In genomic region chr16:84072014-84072413, GRCh38 we compare ENCODE assay signal across 26 cellular contexts. TPM values are rescaled to one million over a fixed set of nuclear protein-coding genes. Genes with fewer than 3 reads are reported as not detected.
A peak's percentile ranks its signal among the peaks of the same experiment; 100 is the strongest.
DNase-seq lines count a peak whose midpoint lies in the region; FAIRE-seq and TF ChIP-seq lines count a peak whose summit lies in the region.
"Had no signal": no experiment of that assay in that cellular context is flagged by ENCODE, and none has a peak within 500 bp of the region (broad histone marks: within the 10 kb centered on the region; RNA-seq: fewer than 3 reads in every experiment).

No MANE protein-coding gene starts in this region.

- H3K4me1 Mint-ChIP-seq in HFFc6 (ENCODE audit: low read depth) = peaks cover 6% of the 10 kb centered on the region; the same call in 1 of the 2 replicates
- H3K4me1 Mint-ChIP-seq in dendritic cell treated with granulocyte-macrophage colony-stimulating factor and Interleukin-4, amounts not matched to agents 40 ng/mL and 50 ng/mL, for 4 days (ENCODE audit: low read depth) = peaks cover 46% of the 10 kb centered on the region

- H3K27ac ChIP-seq in RWPE1 = peak overlapping the region; percentile 64
- no peak overlapping the region for H3K27ac ChIP-seq in WERI-Rb-1
- H3K27ac ChIP-seq: coronary artery, epithelial cell of prostate, upper lobe of left lung had no signal

- H3K9me3 Mint-ChIP-seq in HFFc6 = no peaks in the 10 kb centered on the region
- no peaks in the 10 kb centered on the region for H3K9me3 Mint-ChIP-seq in dendritic cell treated with granulocyte-macrophage colony-stimulating factor and Interleukin-4, amounts not matched to agents 40 ng/mL and 50 ng/mL, for 4 days
- H3K9me3 Mint-ChIP-seq: activated CD4-positive, alpha-beta memory T cell treated with anti-CD3 and anti-CD28 coated beads for 36 hours; naive thymus-derived CD8-positive, alpha-beta T cell had no signal

- peaks cover 2% of the 10 kb centered on the region for H3K27me3 Mint-ChIP-seq in HFFc6 (ENCODE audit: insufficient read depth)
- H3K27me3 Mint-ChIP-seq in dendritic cell treated with granulocyte-macrophage colony-stimulating factor and Interleukin-4, amounts not matched to agents 40 ng/mL and 50 ng/mL, for 4 days = no peaks in the 10 kb centered on the region
- H3K27me3 Mint-ChIP-seq: activated CD4-positive, alpha-beta memory T cell treated with anti-CD3 and anti-CD28 coated beads for 36 hours; naive thymus-derived CD8-positive, alpha-beta T cell had no signal

- FAIRE-seq in RCC 7860 (lab: Jason Lieb, UNC) = no peak
- FAIRE-seq: K562 had no signal

- POLR2A ChIA-PET in RWPE1 (lab: Yijun Ruan, JAX; ENCODE audit: low non-redundant PET) = no interaction called here

- H3K4me3 ChIP-seq in WERI-Rb-1 (ENCODE audit: low read depth, low read length) = no peak overlapping the region
- H3K4me3 ChIP-seq: coronary artery, K562, lung, upper lobe of left lung had no signal

- H3K36me3 ChIP-seq in WERI-Rb-1 = peaks cover 10% of the 10 kb centered on the region

- CTCF ChIA-PET in RWPE1 (lab: Yijun Ruan, JAX) = interaction anchor here (0.6 kb wide), 1 partner anchor 64 kb away, joined by 3 read pairs; no protein-coding TSS in a partner anchor

- no peak overlapping the region for H3K4me3 Mint-ChIP-seq in HFFc6
- no peak overlapping the region for H3K4me3 Mint-ChIP-seq in dendritic cell treated with granulocyte-macrophage colony-stimulating factor and Interleukin-4, amounts not matched to agents 40 ng/mL and 50 ng/mL, for 4 days
- H3K4me3 Mint-ChIP-seq: activated CD4-positive, alpha-beta memory T cell treated with anti-CD3 and anti-CD28 coated beads for 36 hours; naive thymus-derived CD8-positive, alpha-beta T cell had no signal

- peaks cover 19% of the 10 kb centered on the region for H3K36me3 Mint-ChIP-seq in HFFc6 (ENCODE audit: low read depth)
- H3K36me3 Mint-ChIP-seq in dendritic cell treated with granulocyte-macrophage colony-stimulating factor and Interleukin-4, amounts not matched to agents 40 ng/mL and 50 ng/mL, for 4 days (ENCODE audit: low read depth) = peaks cover 94% of the 10 kb centered on the region

- no peak for TF ChIP-seq CTCF in HFFc6 (IDR thresholded peaks at IDR 0.05)
- TF ChIP-seq CTCF in RWPE1 (conservative IDR thresholded peaks at IDR 0.05; ENCODE audit: low read depth) = no peak
- no peak for TF ChIP-seq CTCF in WERI-Rb-1 (IDR thresholded peaks at IDR 0.05; ENCODE audit: low read depth, low read length)

- no peaks in the 10 kb centered on the region for H3K27me3 ChIP-seq in WERI-Rb-1 (ENCODE audit: insufficient read depth, low read depth, severe bottlenecking)
- H3K27me3 ChIP-seq: upper lobe of left lung had no signal

- intact Hi-C loops in dendritic cell treated with granulocyte-macrophage colony-stimulating factor and Interleukin-4, amounts not matched to agents 40 ng/mL and 50 ng/mL, for 4 days (cut with micrococcal nuclease) = no loop called here

- H3K27ac Mint-ChIP-seq in HFFc6 = no peak overlapping the region
- H3K27ac Mint-ChIP-seq in dendritic cell treated with granulocyte-macrophage colony-stimulating factor and Interleukin-4, amounts not matched to agents 40 ng/mL and 50 ng/mL, for 4 days = peak overlapping the region; percentile 90
- H3K27ac Mint-ChIP-seq: activated CD4-positive, alpha-beta memory T cell treated with anti-CD3 and anti-CD28 coated beads for 36 hours had no signal

- peak; percentile 15 for DNase-seq in HFFc6
- peak; percentile 55 for DNase-seq in RWPE1 (ENCODE audit: low spot score)
- peak; percentile 80 for DNase-seq in myocyte (ENCODE audit: low read depth)
- DNase-seq in RCC 7860 (ENCODE audit: low spot score) = no peak
- no peak for DNase-seq in NCI-H2196 (lab: John Stamatoyannopoulos, UW; ENCODE audit: unreplicated experiment)
- DNase-seq in T1000 (lab: John Stamatoyannopoulos, UW) = no peak
- no peak for DNase-seq in WERI-Rb-1
- DNase-seq: activated CD4-positive, alpha-beta memory T cell treated with anti-CD3 and anti-CD28 coated beads for 36 hours; activated gamma-delta T cell treated with Interleukin-2 at 50 U/mL for 16 hours; activated T-cell treated with anti-CD3 and anti-CD28 coated beads for 4 hours; DND-41; glutamatergic neuron; MV-4-11; naive thymus-derived CD8-positive, alpha-beta T cell; NCI-H2029; NCI-H524; SIG-M5; stimulated activated CD4-positive, alpha-beta T cell treated with anti-CD3 and anti-CD28 coated beads, Interleukin-4, amount 100 ng/mL, for 24 hours; upper lobe of left lung had no signal

- no peaks in the 10 kb centered on the region for H3K9me3 ChIP-seq in WERI-Rb-1 (ENCODE audit: severe bottlenecking)
- H3K9me3 ChIP-seq: upper lobe of left lung had no signal

RNA-seq across cellular contexts. Expression of gene SLC38A8, which starts 29.4 kb away (rescaled TPM):
- total RNA-seq in HFFc6 (2021; fragmentation: NEBNext Ultra II Directional; extraction: Animal tissue kit (Norgen Biotek cat#: 25700)) = not detected
- not detected in 2 replicates for total RNA-seq in myocyte
- 0.20 TPM for polyA plus RNA-seq in myocyte (2012)
- total RNA-seq: activated CD4-positive, alpha-beta memory T cell treated with anti-CD3 and anti-CD28 coated beads for 36 hours; K562; lung; naive thymus-derived CD8-positive, alpha-beta T cell; posterior vena cava; T-helper 1 cell treated with Interleukin-12 subunit alpha and Interleukin-12 subunit beta and Interleukin-4 antibody, amounts not matched to agents 30 ng/mL and 1 ng/mL, for 36 hours; upper lobe of left lung had no signal
- polyA plus RNA-seq: naive thymus-derived CD8-positive, alpha-beta T cell had no signal

RNA-seq across cellular contexts. Expression of gene MBTPS1, which starts 44.7 kb away (rescaled TPM):
- total RNA-seq in HFFc6 (2021; fragmentation: NEBNext Ultra II Directional; extraction: Animal tissue kit (Norgen Biotek cat#: 25700)) = 100 to 1,000 TPM in 4 of 6 experiments, 10 to 100 TPM in 2; 96.6 to 123 (median 102) TPM
- total RNA-seq in myocyte = 42.1 and 53.5 TPM in 2 replicates
- 69.7 TPM for polyA plus RNA-seq in myocyte (2012)

Comparison
In these comparisons a context has a peak if more than half of its experiments do, and no peak if none do; other contexts are left out.
1. DNase-seq: peak in HFFc6 (single experiment), RWPE1 (single experiment) and myocyte (single experiment); none in RCC 7860 (single experiment), NCI-H2196 (single experiment), T1000 (single experiment) and WERI-Rb-1 (single experiment).